ENCODE assay signal across 14 cellular contexts in the genomic region with DNA sequence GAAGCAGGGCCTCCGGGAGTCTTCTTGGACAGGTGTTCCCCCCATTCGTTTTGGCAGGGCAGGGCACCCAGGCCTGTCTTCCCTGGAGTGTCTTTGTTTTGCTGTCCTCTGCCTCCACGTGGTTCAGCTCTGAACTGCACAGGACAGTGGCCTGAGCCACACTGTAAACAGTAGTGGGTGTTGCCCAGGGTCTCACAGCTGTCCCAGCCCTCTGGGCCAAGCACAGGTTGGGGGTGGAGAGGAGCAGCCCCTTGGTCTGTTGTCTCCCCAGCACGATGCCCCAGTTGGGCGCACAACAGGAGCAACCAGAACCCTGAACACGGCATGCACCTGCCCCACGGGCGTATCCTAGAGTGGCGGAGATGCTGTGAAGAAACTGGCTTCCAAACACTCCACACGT. TPM values are rescaled to one million over a fixed set of nuclear protein-coding genes. Genes with fewer than 3 reads are reported as not detected.
DNase-seq lines count a peak whose midpoint lies in the region; ATAC-seq and TF ChIP-seq lines count a peak whose summit lies in the region.
"Had no signal": no experiment of that assay in that cellular context is flagged by ENCODE, and none has a peak within 500 bp of the region (broad histone marks: within the 10 kb centered on the region; RNA-seq: fewer than 3 reads in every experiment).

No MANE protein-coding gene starts in this region.

- H3K9me3 Mint-ChIP-seq in effector memory CD8-positive, alpha-beta T cell = no peaks in the 10 kb centered on the region
- H3K9me3 Mint-ChIP-seq in osteocyte (ENCODE audit: unreplicated experiment) = no peaks in the 10 kb centered on the region
- H3K9me3 Mint-ChIP-seq: activated CD4-positive, alpha-beta T cell treated with anti-CD3 and anti-CD28 coated beads, Interleukin-2, amount 10 ng/mL, durations not matched to agents 24 days and 14 days; stimulated activated naive CD8-positive, alpha-beta T cell treated with anti-CD3 and anti-CD28 coated beads, Interleukin-15, Interleukin-2, amounts not matched to agents 100 ng/mL and 50 ng/mL, for 24 hours had no signal

- H3K36me3 Mint-ChIP-seq in effector memory CD8-positive, alpha-beta T cell (ENCODE audit: insufficient read depth) = peaks cover 39% of the 10 kb centered on the region
- peaks cover 13% of the 10 kb centered on the region for H3K36me3 Mint-ChIP-seq in osteocyte (ENCODE audit: unreplicated experiment)

- H3K27me3 Mint-ChIP-seq in effector memory CD8-positive, alpha-beta T cell = no peaks in the 10 kb centered on the region
- no peaks in the 10 kb centered on the region for H3K27me3 Mint-ChIP-seq in osteocyte (ENCODE audit: unreplicated experiment)
- H3K27me3 Mint-ChIP-seq: activated CD4-positive, alpha-beta T cell treated with anti-CD3 and anti-CD28 coated beads, Interleukin-2, amount 10 ng/mL, durations not matched to agents 24 days and 14 days; stimulated activated naive CD8-positive, alpha-beta T cell treated with anti-CD3 and anti-CD28 coated beads, Interleukin-15, Interleukin-2, amounts not matched to agents 100 ng/mL and 50 ng/mL, for 24 hours had no signal

- ATAC-seq in effector memory CD8-positive, alpha-beta T cell (replicated peaks) = no peak
- ATAC-seq: foreskin keratinocyte had no signal

- DNase-seq in NCI-H2227 (lab: John Stamatoyannopoulos, UW; ENCODE audit: unreplicated experiment) = peak; percentile 48
- no peak for DNase-seq in NCI-H2227 treated with DMSO at 0.1 percent for 48 hours (lab: John Stamatoyannopoulos, UW)
- DNase-seq in NCI-H1694 treated with DMSO at 0.1 percent for 48 hours (lab: John Stamatoyannopoulos, UW) = peak; percentile 28
- no peak for DNase-seq in effector memory CD8-positive, alpha-beta T cell
- no peak for DNase-seq in osteocyte (ENCODE audit: extremely low spot score, unreplicated experiment)
- no peak for DNase-seq in Ammon's horn (ENCODE audit: low spot score)
- no peak for DNase-seq in GOT3 (lab: John Stamatoyannopoulos, UW)
- no peak for DNase-seq in amniotic stem cell (lab: John Stamatoyannopoulos, UW)
- DNase-seq: ACHN; activated CD4-positive, alpha-beta T cell treated with anti-CD3 and anti-CD28 coated beads, Interleukin-2, amount 10 ng/mL, durations not matched to agents 24 days and 14 days; aorta; foreskin keratinocyte; MM.1S had no signal

- peaks cover 32 to 43% of the 10 kb centered on the region in 2 donors for H3K4me1 Mint-ChIP-seq in effector memory CD8-positive, alpha-beta T cell (ENCODE audit: low read depth in 2 of 2)
- peaks cover 19% of the 10 kb centered on the region for H3K4me1 Mint-ChIP-seq in osteocyte (ENCODE audit: unreplicated experiment)

- peak; percentile 14 for TF ChIP-seq CTCF in osteocyte (IDR thresholded peaks at IDR 0.05)

- H3K4me3 Mint-ChIP-seq in effector memory CD8-positive, alpha-beta T cell = no peak overlapping the region
- H3K4me3 Mint-ChIP-seq in osteocyte (ENCODE audit: unreplicated experiment) = no peak overlapping the region
- H3K4me3 Mint-ChIP-seq: activated CD4-positive, alpha-beta T cell treated with anti-CD3 and anti-CD28 coated beads, Interleukin-2, amount 10 ng/mL, durations not matched to agents 24 days and 14 days; stimulated activated naive CD8-positive, alpha-beta T cell treated with anti-CD3 and anti-CD28 coated beads, Interleukin-15, Interleukin-2, amounts not matched to agents 100 ng/mL and 50 ng/mL, for 24 hours had no signal

- peak overlapping the region; percentile 44 to 97 for H3K27ac Mint-ChIP-seq in effector memory CD8-positive, alpha-beta T cell
- no peak overlapping the region for H3K27ac Mint-ChIP-seq in osteocyte (ENCODE audit: unreplicated experiment)
- H3K27ac Mint-ChIP-seq: activated CD4-positive, alpha-beta T cell treated with anti-CD3 and anti-CD28 coated beads, Interleukin-2, amount 10 ng/mL, durations not matched to agents 24 days and 14 days; stimulated activated naive CD8-positive, alpha-beta T cell treated with anti-CD3 and anti-CD28 coated beads, Interleukin-15, Interleukin-2, amounts not matched to agents 100 ng/mL and 50 ng/mL, for 24 hours had no signal

RNA-seq across cellular contexts. Expression of a gene that starts 14.4 kb away (rescaled TPM):
- total RNA-seq in osteocyte = 22.7 and 23.0 TPM in 2 replicates

RNA-seq across cellular contexts. Expression of a gene that starts 52.2 kb away (rescaled TPM):
- total RNA-seq in osteocyte = 44.5 and 45.4 TPM in 2 replicates

Comparison
In these comparisons a context has a peak if more than half of its experiments do, and no peak if none do; other contexts are left out.
1. DNase-seq: peak in NCI-H2227 (single experiment) and NCI-H1694 treated with DMSO at 0.1 percent for 48 hours (single experiment); none in NCI-H2227 treated with DMSO at 0.1 percent for 48 hours (single experiment), effector memory CD8-positive, alpha-beta T cell (0 of 3), osteocyte (single experiment), Ammon's horn (single experiment), GOT3 (single experiment) and amniotic stem cell (single experiment).